ENCODE assay signal across 8 cellular contexts in genomic region chr3:186785517-186786018, GRCh38. TPM values are rescaled to one million over a fixed set of nuclear protein-coding genes. Genes with fewer than 3 reads are reported as not detected.
DNase-seq lines count a peak whose midpoint lies in the region; ATAC-seq, FAIRE-seq and TF ChIP-seq lines count a peak whose summit lies in the region.

No MANE protein-coding gene starts in this region.

- H3K36me3 ChIP-seq in ascending aorta (peaks cover 56 to 60% of the 10 kb centered on the region in 2 donors), right lobe of liver (peaks cover 15 to 64% (median 50%) of the 10 kb centered on the region in 4 donors)

- ATAC-seq in activated T-cell treated with anti-CD3 and anti-CD28 coated beads, Interleukin-2, amount 50 U/mL, for 72 hours (replicated peaks in 1 of 2), result no peak
- no peak for ATAC-seq in right lobe of liver

- TF ChIP-seq POLR2A in right lobe of liver (IDR thresholded peaks at IDR 0.05), result no peak

- H3K27me3 Mint-ChIP-seq in activated T-cell treated with anti-CD3 and anti-CD28 coated beads, Interleukin-2, amount 50 U/mL, for 72 hours (ENCODE audit: low read depth), result no peaks in the 10 kb centered on the region
- peaks cover 5% of the 10 kb centered on the region for H3K27me3 Mint-ChIP-seq in type B pancreatic cell

- no peak overlapping the region for H3K27ac ChIP-seq in ascending aorta
- H3K27ac ChIP-seq in right lobe of liver, result peak overlapping the region in 1 of 3 donors; percentile 2
- no peak overlapping the region for H3K27ac ChIP-seq in substantia nigra (ENCODE audit: low read depth, low read length, poor library complexity, severe bottlenecking)

- H3K27me3 ChIP-seq in ascending aorta, result no peaks in the 10 kb centered on the region
- H3K27me3 ChIP-seq in right lobe of liver, result no peaks in the 10 kb centered on the region

- H3K9me3 Mint-ChIP-seq in activated T-cell treated with anti-CD3 and anti-CD28 coated beads, Interleukin-2, amount 50 U/mL, for 72 hours, result no peaks in the 10 kb centered on the region
- no peaks in the 10 kb centered on the region for H3K9me3 Mint-ChIP-seq in type B pancreatic cell

- peak overlapping the region; percentile 99 for H3K27ac Mint-ChIP-seq in activated T-cell treated with anti-CD3 and anti-CD28 coated beads, Interleukin-2, amount 50 U/mL, for 72 hours
- peak overlapping the region; percentile 98 for H3K27ac Mint-ChIP-seq in type B pancreatic cell

- intact Hi-C loops in ascending aorta (cut with DNase I) (loop anchor here (2.0 to 10.0 kb wide), 2 partner anchors 171 to 851 kb away; partner anchors contain the start of gene TRA2B), right lobe of liver (cut with DNase I) (no loop called here)

- H3K4me1 Mint-ChIP-seq in activated T-cell treated with anti-CD3 and anti-CD28 coated beads, Interleukin-2, amount 50 U/mL, for 72 hours (ENCODE audit: low read depth), result peaks cover 62% of the 10 kb centered on the region
- H3K4me1 Mint-ChIP-seq in type B pancreatic cell (ENCODE audit: unreplicated experiment), result peaks cover 30% of the 10 kb centered on the region

- DNase-seq in activated T-cell treated with anti-CD3 and anti-CD28 coated beads, Interleukin-2, amount 50 U/mL, for 72 hours, result no peak
- no peak for DNase-seq in activated T-cell treated with anti-CD3 and anti-CD28 coated beads, Interleukin-2, amount 50 U/mL, for 1 hour
- DNase-seq in ascending aorta (ENCODE audit: low spot score in 2 of 2) (no peak), right lobe of liver (no peak), type B pancreatic cell (ENCODE audit: extremely low spot score, unreplicated experiment) (no peak), substantia nigra (lab: John Stamatoyannopoulos, UW) (no peak), frontal cortex (ENCODE audit: low spot score in 2 of 2) (no peak), NCI-H1105 treated with DMSO at 0.1 percent for 48 hours (lab: John Stamatoyannopoulos, UW) (no peak)

- 12% methylated on average over 7 of the region's 7 CpGs for WGBS in right lobe of liver (ENCODE audit: insufficient coverage, low coverage, low lambda C conversion rate, missing lambda C conversion rate)

- peaks cover 44 to 68% of the 10 kb centered on the region in 2 donors for H3K36me3 Mint-ChIP-seq in activated T-cell treated with anti-CD3 and anti-CD28 coated beads, Interleukin-2, amount 50 U/mL, for 72 hours (ENCODE audit: insufficient read depth in 2 of 2)
- H3K36me3 Mint-ChIP-seq in type B pancreatic cell, result peaks cover 54% of the 10 kb centered on the region

- FAIRE-seq in frontal cortex (lab: Jason Lieb, UNC), result no peak

- no peak for TF ChIP-seq CTCF in ascending aorta (IDR thresholded peaks at IDR 0.05)
- no peak for TF ChIP-seq CTCF in right lobe of liver (IDR thresholded peaks at IDR 0.05)
- TF ChIP-seq CTCF in type B pancreatic cell (conservative IDR thresholded peaks at IDR 0.05), result no peak

- H3K9me3 ChIP-seq in ascending aorta (no peaks in the 10 kb centered on the region), right lobe of liver (no peaks in the 10 kb centered on the region)

- H3K4me1 ChIP-seq in ascending aorta (peaks cover 10 to 33% of the 10 kb centered on the region in 2 donors), right lobe of liver (peaks cover 0 to 33% (median 10%) of the 10 kb centered on the region in 4 donors)

- H3K4me3 ChIP-seq in ascending aorta (peak overlapping the region; percentile 88 to 94), right lobe of liver (peak overlapping the region; percentile 78 to 93 (median 80))

- peak overlapping the region; percentile 92 to 97 for H3K4me3 Mint-ChIP-seq in activated T-cell treated with anti-CD3 and anti-CD28 coated beads, Interleukin-2, amount 50 U/mL, for 72 hours
- peak overlapping the region; percentile 99 for H3K4me3 Mint-ChIP-seq in type B pancreatic cell

RNA-seq across cellular contexts. Expression of gene EIF4A2, which starts 2.2 kb away (rescaled TPM):
- total RNA-seq in activated T-cell treated with anti-CD3 and anti-CD28 coated beads, Interleukin-2, amount 50 U/mL, for 72 hours, result 100 to 1,000 TPM; 353 to 492 TPM
- total RNA-seq in ascending aorta, result 260 TPM
- total RNA-seq in right lobe of liver, result 100 to 1,000 TPM in 5 of 6 experiments, 10 to 100 TPM in 1; 98.9 to 234 (median 131) TPM
- total RNA-seq in type B pancreatic cell (ENCODE audit: low replicate concordance), result 477 and 480 TPM in 2 replicates
- total RNA-seq in frontal cortex, result 1,507 TPM

RNA-seq across cellular contexts. Expression of gene RFC4, which starts 20.7 kb away (rescaled TPM):
- total RNA-seq in activated T-cell treated with anti-CD3 and anti-CD28 coated beads, Interleukin-2, amount 50 U/mL, for 72 hours, result 100 to 1,000 TPM; 112 to 141 TPM
- 23.8 TPM for total RNA-seq in ascending aorta
- 10 to 100 TPM in 2 of 6 experiments, 1 to 10 TPM in 4; 4.6 to 17.4 (median 5.6) TPM for total RNA-seq in right lobe of liver
- total RNA-seq in type B pancreatic cell (ENCODE audit: low replicate concordance), result 33.6 and 64.2 TPM in 2 replicates
- 22.8 TPM for total RNA-seq in frontal cortex

RNA-seq across cellular contexts. Expression of gene ADIPOQ, which starts 56.9 kb away (rescaled TPM):
- under 1 TPM in 1 of 2 donors, not detected in 1; 0.05 TPM for total RNA-seq in activated T-cell treated with anti-CD3 and anti-CD28 coated beads, Interleukin-2, amount 50 U/mL, for 72 hours
- total RNA-seq in ascending aorta, result 8.2 TPM
- total RNA-seq in right lobe of liver, result not detected
- total RNA-seq in type B pancreatic cell (ENCODE audit: low replicate concordance), result not detected in 2 replicates
- total RNA-seq in frontal cortex, result not detected
